ENCODE assay signal across 8 cellular contexts in the genomic region with DNA sequence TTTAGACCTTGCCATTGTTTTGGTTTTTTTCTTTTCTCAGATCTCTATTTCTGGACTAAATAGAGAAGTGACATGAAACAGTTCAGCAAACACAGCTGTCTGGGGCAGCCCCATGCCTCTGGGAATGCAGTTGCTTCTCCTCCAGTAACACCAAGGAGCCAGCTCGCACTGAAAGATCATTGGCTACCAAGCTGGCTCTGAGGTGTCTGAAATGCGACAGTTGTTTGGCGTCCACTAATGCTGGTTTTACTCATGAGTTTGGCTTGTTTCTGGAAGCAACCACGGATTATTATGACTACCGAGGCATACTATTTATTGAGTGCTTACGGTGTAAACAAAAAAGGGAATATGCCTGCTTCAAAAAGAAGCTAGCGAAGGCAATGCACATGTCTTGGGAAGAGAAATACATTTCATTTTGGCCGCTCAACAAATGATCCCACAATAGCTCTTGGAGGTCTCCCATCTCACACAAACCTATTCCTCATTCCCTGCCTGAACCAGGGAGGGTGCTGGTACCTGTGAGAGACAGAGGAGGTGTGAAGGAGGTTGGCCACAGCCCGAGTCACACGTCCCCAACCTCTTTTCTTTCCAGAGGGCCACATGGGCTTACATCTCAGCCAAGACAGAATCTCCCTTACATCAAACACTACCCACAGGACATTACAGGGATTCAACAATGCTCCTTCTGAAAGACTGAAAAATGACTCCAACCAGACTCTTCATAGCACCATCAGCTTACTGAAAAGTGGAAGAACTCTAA. TPM values are rescaled to one million over a fixed set of nuclear protein-coding genes. Genes with fewer than 3 reads are reported as not detected.
DNase-seq lines count a peak whose midpoint lies in the region; ATAC-seq and TF ChIP-seq lines count a peak whose summit lies in the region.

No MANE protein-coding gene starts in this region.

- no peak for TF ChIP-seq EP300 in tibial nerve (IDR thresholded peaks at IDR 0.05)

- H3K27ac ChIP-seq in right cardiac atrium (ENCODE audit: low read length) (peak overlapping the region; percentile 71), tibial nerve (peak overlapping the region in 1 of 4 donors; percentile 23)

- H3K36me3 ChIP-seq in tibial nerve: peaks cover 0 to 14% (median 0%) of the 10 kb centered on the region in 3 donors

- H3K4me3 ChIP-seq in right cardiac atrium (ENCODE audit: low read length): no peak overlapping the region
- H3K4me3 ChIP-seq in tibial nerve: no peak overlapping the region

- peaks cover 10% of the 10 kb centered on the region for H3K4me1 ChIP-seq in right cardiac atrium (ENCODE audit: control insufficient read depth, insufficient read depth, low read length)
- peaks cover 0 to 14% (median 3%) of the 10 kb centered on the region in 4 donors for H3K4me1 ChIP-seq in tibial nerve

- DNase-seq in GM04504 (ENCODE audit: low read depth): peak; percentile 80
- DNase-seq in right cardiac atrium: peak; percentile 60 to 75 (median 67)
- DNase-seq in tibial nerve (ENCODE audit: low spot score in 2 of 2): no peak
- no peak for DNase-seq in NCI-H2107 (lab: John Stamatoyannopoulos, UW)
- DNase-seq in AML-193 (lab: John Stamatoyannopoulos, UW): no peak
- DNase-seq in T-helper 2 cell: no peak

- no peak for TF ChIP-seq POLR2A in tibial nerve (IDR thresholded peaks at IDR 0.05)

- TF ChIP-seq CTCF in tibial nerve (IDR thresholded peaks at IDR 0.05): no peak

- 56% methylated on average over 10 of the region's 10 CpGs for WGBS in right cardiac atrium
- WGBS in tibial nerve, 2 donors: 85 to 88% methylated on average over 10 of the region's 10 CpGs

- H3K27me3 ChIP-seq in right cardiac atrium (ENCODE audit: control insufficient read depth, insufficient read depth) (no peaks in the 10 kb centered on the region), tibial nerve (no peaks in the 10 kb centered on the region)

- H3K9me3 ChIP-seq in right cardiac atrium (ENCODE audit: control insufficient read depth, low read length) (no peaks in the 10 kb centered on the region), tibial nerve (peaks cover 0 to 4% (median 0%) of the 10 kb centered on the region in 4 donors)

- intact Hi-C loops in right cardiac atrium (cut with DNase I): no loop called here

- ATAC-seq in GM21515 (IDR thresholded peaks at IDR 0.05; ENCODE audit: unreplicated experiment): peak; percentile 97
- ATAC-seq in HG03521 (IDR thresholded peaks at IDR 0.05; ENCODE audit: unreplicated experiment): peak; percentile 96
- ATAC-seq in right cardiac atrium: peak; percentile 82 to 90

RNA-seq across cellular contexts. Expression of a gene that starts 37.5 kb away (rescaled TPM):
- total RNA-seq in right cardiac atrium (10 to 100 TPM; 31.5 to 48.5 (median 38.9) TPM), tibial nerve (1 to 10 TPM; 1.2 to 2.2 (median 1.5) TPM)
- 31.0 TPM for polyA plus RNA-seq in right cardiac atrium

RNA-seq across cellular contexts. Expression of a gene that starts 56.4 kb away (rescaled TPM):
- total RNA-seq in right cardiac atrium: 100 to 1,000 TPM in 2 of 4 donors, 10 to 100 TPM in 2; 81.5 to 119 (median 99.5) TPM
- 26.8 TPM for polyA plus RNA-seq in right cardiac atrium
- total RNA-seq in tibial nerve: 10 to 100 TPM; 21.6 to 40.2 (median 29.9) TPM

Comparison
In these comparisons a context has a peak if more than half of its experiments do, and no peak if none do; other contexts are left out.
1. DNase-seq: peak in GM04504 (single experiment) and right cardiac atrium (3 of 3); none in tibial nerve (0 of 2), NCI-H2107 (single experiment), AML-193 (0 of 2) and T-helper 2 cell (0 of 5).
2. RNA of a gene that starts 37.5 kb away (total RNA-seq): 31.5 to 48.5 TPM in right cardiac atrium; 1.2 to 2.2 TPM in tibial nerve; every median in the first group is over 10 times any median in the second.
3. Peak in every context shown above with its lines, with median percentiles within 50 percentile points of each other: ATAC-seq.